10 cellular contexts compared by ENCODE assay signal in genomic region chr14:52919971-52920370, GRCh38. TPM values are rescaled to one million over a fixed set of nuclear protein-coding genes. Genes with fewer than 3 reads are reported as not detected.
DNase-seq lines count a peak whose midpoint lies in the region; ATAC-seq and TF ChIP-seq lines count a peak whose summit lies in the region.
"Had no signal": no experiment of that assay in that cellular context is flagged by ENCODE, and none has a peak within 500 bp of the region (broad histone marks: within the 10 kb centered on the region; RNA-seq: fewer than 3 reads in every experiment).

No MANE protein-coding gene starts in this region.

- CTCF ChIA-PET in Calu3 (lab: Charles Lee), result interaction anchor here (0.5 to 1.6 kb wide), 3 partner anchors 10 to 386 kb away, joined by 3 to 5 read pairs (median 3); no protein-coding TSS in a partner anchor

- no TSS peak for BruUV-seq in Calu3 (replicated peaks; lab: Mats Ljungman, UMichigan)

- peaks cover 4% of the 10 kb centered on the region; the same call in 1 of the 2 replicates for H3K36me3 ChIP-seq in SJCRH30

- H3K4me1 ChIP-seq in SJCRH30, result peaks cover 19% of the 10 kb centered on the region

- TF ChIP-seq CTCF in Calu3 (IDR thresholded peaks at IDR 0.05; ENCODE audit: unreplicated experiment), result no peak

- H3K27ac Mint-ChIP-seq in Calu3 (ENCODE audit: unreplicated experiment) (peak overlapping the region; percentile 98), T-helper 17 cell (peak overlapping the region; percentile 96)
- peak overlapping the region; percentile 88 for H3K27ac Mint-ChIP-seq in stimulated activated effector memory CD8-positive, alpha-beta T cell treated with anti-CD3 and anti-CD28 coated beads, Interleukin-12 subunit alpha, Interleukin-12 subunit beta, amount 100 ng/mL, for 72 hours
- H3K27ac Mint-ChIP-seq: nephron progenitor cell had no signal

- H3K4me3 ChIP-seq in SJCRH30, result no peak overlapping the region

- peaks cover 10% of the 10 kb centered on the region for H3K36me3 Mint-ChIP-seq in Calu3 (ENCODE audit: insufficient read depth, unreplicated experiment)
- no peaks in the 10 kb centered on the region for H3K36me3 Mint-ChIP-seq in T-helper 17 cell (ENCODE audit: low read depth)
- H3K36me3 Mint-ChIP-seq in stimulated activated effector memory CD8-positive, alpha-beta T cell treated with anti-CD3 and anti-CD28 coated beads, Interleukin-12 subunit alpha, Interleukin-12 subunit beta, amount 100 ng/mL, for 72 hours, result no peaks in the 10 kb centered on the region

- H3K27ac ChIP-seq in SJCRH30, result no peak overlapping the region

- H3K27me3 Mint-ChIP-seq in Calu3 (ENCODE audit: unreplicated experiment), result no peaks in the 10 kb centered on the region
- H3K27me3 Mint-ChIP-seq in T-helper 17 cell, result no peaks in the 10 kb centered on the region

- DNase-seq in Calu3 (no peak), T-helper 17 cell (no peak), kidney glomerular epithelial cell (lab: John Stamatoyannopoulos, UW) (peak; percentile 29), SJCRH30 (no peak), hepatic stellate cell (ENCODE audit: low spot score) (no peak), inferior parietal cortex (ENCODE audit: extremely low spot score) (no peak), SHP77 (lab: John Stamatoyannopoulos, UW) (no peak)
- DNase-seq in stimulated activated effector memory CD8-positive, alpha-beta T cell treated with anti-CD3 and anti-CD28 coated beads, Interleukin-12 subunit alpha, Interleukin-12 subunit beta, amount 100 ng/mL, for 72 hours (ENCODE audit: low spot score in 2 of 2), result no peak
- DNase-seq: DMS53, nephron progenitor cell had no signal

- H3K27me3 ChIP-seq in SJCRH30, result no peaks in the 10 kb centered on the region

- H3K9me3 ChIP-seq in T-helper 17 cell (ENCODE audit: control insufficient read depth, low read length, poor library complexity, severe bottlenecking), result no peaks in the 10 kb centered on the region
- no peaks in the 10 kb centered on the region for H3K9me3 ChIP-seq in SJCRH30 (replicated peaks)

- ATAC-seq in T-helper 17 cell, result no peak
- ATAC-seq in stimulated activated effector memory CD8-positive, alpha-beta T cell treated with anti-CD3 and anti-CD28 coated beads, Interleukin-12 subunit alpha, Interleukin-12 subunit beta, amount 100 ng/mL, for 72 hours, result no peak

- H3K4me3 Mint-ChIP-seq in Calu3 (ENCODE audit: low read depth, unreplicated experiment), result peak overlapping the region; percentile 52
- H3K4me3 Mint-ChIP-seq in T-helper 17 cell, result no peak overlapping the region
- H3K4me3 Mint-ChIP-seq in stimulated activated effector memory CD8-positive, alpha-beta T cell treated with anti-CD3 and anti-CD28 coated beads, Interleukin-12 subunit alpha, Interleukin-12 subunit beta, amount 100 ng/mL, for 72 hours, result no peak overlapping the region
- H3K4me3 Mint-ChIP-seq: nephron progenitor cell had no signal

- intact Hi-C loops in Calu3 (cut with micrococcal nuclease; ENCODE audit: unreplicated experiment), result loop anchor here (2.0 kb wide), 1 partner anchor 29 kb away; no protein-coding TSS in a partner anchor

- H3K4me1 Mint-ChIP-seq in Calu3 (ENCODE audit: low read depth, unreplicated experiment) (peaks cover 55% of the 10 kb centered on the region), T-helper 17 cell (peaks cover 25% of the 10 kb centered on the region)
- H3K4me1 Mint-ChIP-seq in stimulated activated effector memory CD8-positive, alpha-beta T cell treated with anti-CD3 and anti-CD28 coated beads, Interleukin-12 subunit alpha, Interleukin-12 subunit beta, amount 100 ng/mL, for 72 hours, result peaks cover 39% of the 10 kb centered on the region

- H3K9me3 Mint-ChIP-seq in Calu3 (ENCODE audit: low read depth, unreplicated experiment), result no peaks in the 10 kb centered on the region
- H3K9me3 Mint-ChIP-seq in stimulated activated effector memory CD8-positive, alpha-beta T cell treated with anti-CD3 and anti-CD28 coated beads, Interleukin-12 subunit alpha, Interleukin-12 subunit beta, amount 100 ng/mL, for 72 hours, result no peaks in the 10 kb centered on the region
- H3K9me3 Mint-ChIP-seq: nephron progenitor cell had no signal

RNA-seq across cellular contexts. Expression of gene FERMT2, which starts 30.9 kb away (rescaled TPM):
- total RNA-seq in Calu3 (2022), result 21.0 and 21.6 TPM in 2 replicates
- total RNA-seq in T-helper 17 cell, result 1 to 10 TPM in 1 of 2 donors, under 1 TPM in 1; 0.78 to 3.6 TPM
- total RNA-seq in SJCRH30 (2014; rRNA removed; shearing (Covaris generic)), result 62.5 and 65.3 TPM in 2 replicates
